ENCODE assay signal across 1 cellular context in the genomic region with DNA sequence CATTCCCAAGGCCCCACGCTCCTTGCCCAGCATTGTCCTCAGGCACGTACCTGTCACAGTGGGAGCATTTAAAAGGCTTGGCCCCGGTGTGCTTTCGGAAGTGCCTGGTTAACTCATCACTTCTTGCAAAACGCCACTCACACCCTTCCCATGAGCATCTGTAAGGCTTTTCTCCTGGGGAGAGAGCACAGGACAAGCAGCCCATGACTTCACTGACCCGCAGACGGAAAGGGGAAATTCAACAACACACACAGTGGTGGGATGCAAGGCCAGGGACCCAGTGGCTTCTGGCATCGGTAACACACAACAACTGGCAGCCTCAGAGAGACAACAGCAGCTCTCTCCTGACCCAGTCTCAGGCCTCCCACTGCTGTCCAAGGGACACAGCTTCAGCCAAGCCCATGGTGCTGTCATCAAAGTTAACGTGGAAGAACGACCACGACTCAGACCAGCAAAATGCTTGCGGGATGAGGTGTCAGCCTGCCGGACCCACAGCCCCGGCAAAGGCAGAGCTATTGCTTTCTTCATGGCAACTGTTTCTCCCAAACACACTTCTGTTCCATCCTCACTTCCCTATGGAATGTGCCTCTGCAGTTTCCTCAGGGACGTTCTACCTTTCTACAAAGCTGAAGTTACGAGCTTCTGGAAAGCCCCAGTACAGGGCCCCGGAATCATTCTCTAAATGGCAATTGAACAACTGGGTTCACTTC.
TF ChIP-seq lines count a peak whose summit lies in the region.

No MANE protein-coding gene starts in this region.

TF ChIP-seq in GM12878, 131 proteins besides CTCF, POLR2A, EP300 and RAD21 (continued from another document):
- TF ChIP-seq, protein P1, sequence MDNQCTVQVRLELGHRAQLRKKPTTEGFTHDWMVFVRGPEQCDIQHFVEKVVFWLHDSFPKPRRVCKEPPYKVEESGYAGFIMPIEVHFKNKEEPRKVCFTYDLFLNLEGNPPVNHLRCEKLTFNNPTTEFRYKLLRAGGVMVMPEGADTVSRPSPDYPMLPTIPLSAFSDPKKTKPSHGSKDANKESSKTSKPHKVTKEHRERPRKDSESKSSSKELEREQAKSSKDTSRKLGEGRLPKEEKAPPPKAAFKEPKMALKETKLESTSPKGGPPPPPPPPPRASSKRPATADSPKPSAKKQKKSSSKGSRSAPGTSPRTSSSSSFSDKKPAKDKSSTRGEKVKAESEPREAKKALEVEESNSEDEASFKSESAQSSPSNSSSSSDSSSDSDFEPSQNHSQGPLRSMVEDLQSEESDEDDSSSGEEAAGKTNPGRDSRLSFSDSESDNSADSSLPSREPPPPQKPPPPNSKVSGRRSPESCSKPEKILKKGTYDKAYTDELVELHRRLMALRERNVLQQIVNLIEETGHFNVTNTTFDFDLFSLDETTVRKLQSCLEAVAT (IDR thresholded peaks at IDR 0.05) = 0 out of 2 replicates have a peak, but pooled peaks have one; percentile 19
